ENCODE assay signal across 20 cellular contexts in genomic region chr5:132209901-132210545, GRCh38. TPM values are rescaled to one million over a fixed set of nuclear protein-coding genes. Genes with fewer than 3 reads are reported as not detected.
A peak's percentile ranks its signal among the peaks of the same experiment; 100 is the strongest.
DNase-seq lines count a peak whose midpoint lies in the region; ATAC-seq and TF ChIP-seq lines count a peak whose summit lies in the region.
"Had no signal": no experiment of that assay in that cellular context is flagged by ENCODE, and none has a peak within 500 bp of the region (broad histone marks: within the 10 kb centered on the region; RNA-seq: fewer than 3 reads in every experiment).

No MANE protein-coding gene starts in this region.

- no peaks in the 10 kb centered on the region for H3K9me3 Mint-ChIP-seq in endodermal cell

- H3K4me1 Mint-ChIP-seq in endodermal cell = peaks cover 6% of the 10 kb centered on the region

- intact Hi-C loops in heart right ventricle (cut with DNase I) = loop anchor here in 2 of 10 donors (10.0 kb wide), 1 partner anchor 155 kb away; the partner anchor contains the start of gene SLC22A5 (in 2 of the 2)
- intact Hi-C loops in Right ventricle myocardium inferior (cut with DNase I) = loop anchor here (10.0 kb wide), 1 partner anchor 145 kb away; no protein-coding TSS in a partner anchor
- intact Hi-C loops in sciatic nerve (cut with DNase I) = no loop called here

- H3K4me1 ChIP-seq in heart right ventricle = peaks cover 23 to 87% (median 63%) of the 10 kb centered on the region in 9 donors
- no peaks in the 10 kb centered on the region for H3K4me1 ChIP-seq in endodermal cell (ENCODE audit: control insufficient read depth, insufficient read depth, low read length)

- H3K4me3 Mint-ChIP-seq in endodermal cell = no peak overlapping the region
- H3K4me3 Mint-ChIP-seq: H9 had no signal

- peaks cover 5% of the 10 kb centered on the region for H3K36me3 Mint-ChIP-seq in endodermal cell (ENCODE audit: low read depth)

- no peaks in the 10 kb centered on the region for H3K27me3 ChIP-seq in heart right ventricle
- no peaks in the 10 kb centered on the region for H3K27me3 ChIP-seq in endodermal cell (ENCODE audit: control insufficient read depth, insufficient read depth, low read length, poor library complexity, severe bottlenecking)
- H3K27me3 ChIP-seq: SJSA1 had no signal

- no peak for TF ChIP-seq CTCF in heart right ventricle (IDR thresholded peaks at IDR 0.05)
- TF ChIP-seq CTCF in endodermal cell (conservative IDR thresholded peaks at IDR 0.05) = no peak

- ATAC-seq in heart right ventricle = no peak
- ATAC-seq in Right ventricle myocardium inferior = no peak
- no peak for ATAC-seq in sciatic nerve
- ATAC-seq: A549, PC-3 had no signal

- H3K9me3 ChIP-seq in heart right ventricle = no peaks in the 10 kb centered on the region
- H3K9me3 ChIP-seq in endodermal cell (ENCODE audit: control insufficient read depth, low read length) = no peaks in the 10 kb centered on the region
- H3K9me3 ChIP-seq: A549, SJSA1 had no signal

- 96 to 97% methylated on average over 11 of the region's 11 CpGs for WGBS in heart right ventricle, 2 donors
- WGBS in endodermal cell (ENCODE audit: insufficient coverage in 1 of 2, insufficient read length in 1 of 2), 2 experiments = 95 to 96% methylated on average over 5 to 11 of the region's 11 CpGs

- H3K27me3 Mint-ChIP-seq in endodermal cell (ENCODE audit: insufficient read depth) = no peaks in the 10 kb centered on the region

- H3K36me3 ChIP-seq in heart right ventricle = peaks cover 0 to 87% (median 41%) of the 10 kb centered on the region in 9 donors
- H3K36me3 ChIP-seq in endodermal cell (ENCODE audit: control insufficient read depth, insufficient read depth, low read length) = peaks cover 3% of the 10 kb centered on the region

- no peak overlapping the region for H3K4me3 ChIP-seq in heart right ventricle
- no peak overlapping the region for H3K4me3 ChIP-seq in endodermal cell (ENCODE audit: low read length)
- H3K4me3 ChIP-seq: A549, SJSA1 had no signal

- DNase-seq in heart right ventricle (no peak), Right ventricle myocardium inferior (ENCODE audit: missing footprints) (no peak), G401 (ENCODE audit: low spot score) (peak; percentile 64), endodermal cell (peak; percentile 24), sciatic nerve (ENCODE audit: low spot score) (peak; percentile 12), NCI-H1694 (lab: John Stamatoyannopoulos, UW) (no peak), retina (no peak)
- DNase-seq in NK-92 treated with Interleukin-12 subunit alpha and Interleukin-12 subunit beta, amount 100 ng/mL, for 24 hours (lab: John Stamatoyannopoulos, UW) = no peak
- DNase-seq: DMS79 treated with DMSO at 0.1 percent for 48 hours, H9, IMR-90, NCI-H1417 treated with DMSO at 0.1 percent for 48 hours, NCI-H2029, NCI-H345, NCI-H524 treated with DMSO at 0.1 percent for 48 hours, PC-3 had no signal

- no peak overlapping the region for H3K27ac Mint-ChIP-seq in endodermal cell

- H3K9ac ChIP-seq in endodermal cell (ENCODE audit: extremely low read depth, low read length, poor library complexity, severe bottlenecking) = no peak overlapping the region

- H3K27ac ChIP-seq in heart right ventricle (peak overlapping the region in 7 of 10 donors; percentile 10 to 90 (median 77)), endodermal cell (ENCODE audit: low read depth, low read length) (no peak overlapping the region)
- H3K27ac ChIP-seq: A549, HL-60, SJSA1 had no signal

- in situ Hi-C loops in G401 (cut with HindIII; ENCODE audit: low sequenced_read_pairs) = no loop called here

RNA-seq across cellular contexts. Expression of gene P4HA2, which starts 17.6 kb away (rescaled TPM):
- total RNA-seq in heart right ventricle = 10 to 100 TPM; 35.0 to 77.1 (median 52.4) TPM
- polyA plus RNA-seq in heart right ventricle = 10 to 100 TPM; 27.2 to 97.0 TPM
- total RNA-seq in Right ventricle myocardium inferior = 88.7 TPM
- total RNA-seq in G401 (2014; rRNA removed; shearing (Covaris generic)) = 24.7 and 26.2 TPM in 2 replicates
- total RNA-seq in endodermal cell = 10 to 100 TPM; 15.1 to 19.6 TPM
- 16.6 TPM for polyA plus RNA-seq in endodermal cell (2013, experiment 1 of 2)
- 14.6 TPM for polyA plus RNA-seq in endodermal cell (2013, experiment 2 of 2)
- 26.9 TPM for total RNA-seq in sciatic nerve

RNA-seq across cellular contexts. Expression of gene PDLIM4, which starts 47.5 kb away (rescaled TPM):
- 1 to 10 TPM; 2.1 to 8.7 (median 3.4) TPM for total RNA-seq in heart right ventricle
- 10 to 100 TPM in 1 of 2 donors, 1 to 10 TPM in 1; 3.4 to 15.3 TPM for polyA plus RNA-seq in heart right ventricle
- 5.4 TPM for total RNA-seq in Right ventricle myocardium inferior
- total RNA-seq in G401 (2014; rRNA removed; shearing (Covaris generic)) = not detected in 2 replicates
- total RNA-seq in endodermal cell = 10 to 100 TPM in 1 of 2 donors, 1 to 10 TPM in 1; 9.0 to 11.2 TPM
- polyA plus RNA-seq in endodermal cell (2013, experiment 1 of 2) = 32.8 TPM
- polyA plus RNA-seq in endodermal cell (2013, experiment 2 of 2) = 29.0 TPM
- 50.2 TPM for total RNA-seq in sciatic nerve
- total RNA-seq: HT1080 had no signal

Comparison
In these comparisons a context has a peak if more than half of its experiments do, and no peak if none do; other contexts are left out.
1. DNase-seq: peak in G401 (single experiment), endodermal cell (single experiment) and sciatic nerve (single experiment); none in heart right ventricle (0 of 2), Right ventricle myocardium inferior (single experiment), NCI-H1694 (single experiment), retina (single experiment) and NK-92 treated with Interleukin-12 subunit alpha and Interleukin-12 subunit beta, amount 100 ng/mL, for 24 hours (single experiment).